1 cellular context compared by ENCODE assay signal in the genomic region with DNA sequence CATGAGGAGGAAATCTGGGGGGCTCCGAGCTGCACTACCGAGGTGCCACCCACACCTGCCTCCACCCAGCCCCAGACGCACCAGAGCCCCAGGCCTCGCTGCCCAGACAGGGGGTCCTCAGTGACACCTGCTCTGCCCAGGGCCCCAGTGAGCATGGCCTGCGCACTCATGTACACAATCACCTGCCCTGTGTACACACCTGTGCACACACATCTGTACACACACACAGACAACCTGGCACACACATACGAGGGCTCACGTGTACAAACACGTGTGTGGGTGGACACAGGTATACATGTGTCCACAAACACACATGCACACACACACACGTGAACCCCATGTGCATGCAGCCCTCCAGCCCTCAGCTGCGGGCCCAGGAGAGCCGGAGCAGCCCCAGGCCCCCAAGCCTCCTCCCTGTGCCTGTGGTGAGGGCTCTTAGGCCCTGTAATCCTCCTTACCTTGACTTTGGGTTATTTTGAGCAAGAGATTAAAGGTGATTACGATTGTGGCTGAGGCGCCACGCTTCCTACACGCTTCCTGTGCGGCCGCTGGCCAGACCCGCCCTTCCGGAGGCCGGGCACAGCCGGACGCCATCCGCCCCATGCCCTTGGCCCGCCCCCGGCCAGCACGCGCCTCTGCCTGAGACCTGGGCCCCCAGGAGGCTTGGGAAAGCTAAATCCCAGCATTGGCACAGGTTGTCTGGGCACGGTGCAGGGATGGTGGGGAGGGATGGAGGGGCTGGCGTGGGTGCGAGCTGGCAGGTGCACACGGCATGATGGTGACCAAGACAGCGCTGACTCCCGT.
TF ChIP-seq lines count a peak whose summit lies in the region.

No MANE protein-coding gene starts in this region.

TF ChIP-seq in HCT116, 20 proteins besides CTCF, POLR2A, EP300 and RAD21 (continued from another document):
- TF ChIP-seq YY1 (IDR thresholded peaks at IDR 0.05; ENCODE audit: extremely low read depth, insufficient replicate concordance, low read depth, low read length): peak; percentile 69
- peak; percentile 88; the same call in 1 of the 2 replicates for TF ChIP-seq POLR2AphosphoS5 (IDR thresholded peaks at IDR 0.05; ENCODE audit: low read depth, low read length)
- no peak for TF ChIP-seq ELF1 (IDR thresholded peaks at IDR 0.05; ENCODE audit: borderline replicate concordance, low read depth)
- no peak for TF ChIP-seq EZH2phosphoT487 (IDR thresholded peaks at IDR 0.05; ENCODE audit: borderline replicate concordance)
TF ChIP-seq in HCT116: peak in this region for 4.
